ENCODE assay signal across 1 cellular context in genomic region chr15:98943609-98944111, GRCh38.
TF ChIP-seq lines count a peak whose summit lies in the region.

No MANE protein-coding gene starts in this region.

TF ChIP-seq in IMR-90, 13 proteins besides CTCF, POLR2A, EP300 and RAD21 (continued from another document):
- TF ChIP-seq BHLHE40 (IDR thresholded peaks at IDR 0.05; ENCODE audit: low read depth, low read length) (no peak), RFX5 (IDR thresholded peaks at IDR 0.05; ENCODE audit: low read depth, low read length) (no peak), MXI1 (IDR thresholded peaks at IDR 0.05; ENCODE audit: borderline replicate concordance, low read depth, low read length) (no peak), RCOR1 (IDR thresholded peaks at IDR 0.05; ENCODE audit: insufficient replicate concordance, low read length) (no peak), NFE2L2 (IDR thresholded peaks at IDR 0.05; ENCODE audit: low read depth, low read length) (no peak), CEBPB (IDR thresholded peaks at IDR 0.05; ENCODE audit: low read depth, low read length) (no peak), SMC3 (IDR thresholded peaks at IDR 0.05; ENCODE audit: low read depth, low read length) (no peak), CHD1 (IDR thresholded peaks at IDR 0.05; ENCODE audit: low read depth, low read length) (no peak), USF2 (IDR thresholded peaks at IDR 0.05; ENCODE audit: low read depth, low read length) (no peak)
